Comparison of ENCODE assay signal across 8 cellular contexts in the genomic region with DNA sequence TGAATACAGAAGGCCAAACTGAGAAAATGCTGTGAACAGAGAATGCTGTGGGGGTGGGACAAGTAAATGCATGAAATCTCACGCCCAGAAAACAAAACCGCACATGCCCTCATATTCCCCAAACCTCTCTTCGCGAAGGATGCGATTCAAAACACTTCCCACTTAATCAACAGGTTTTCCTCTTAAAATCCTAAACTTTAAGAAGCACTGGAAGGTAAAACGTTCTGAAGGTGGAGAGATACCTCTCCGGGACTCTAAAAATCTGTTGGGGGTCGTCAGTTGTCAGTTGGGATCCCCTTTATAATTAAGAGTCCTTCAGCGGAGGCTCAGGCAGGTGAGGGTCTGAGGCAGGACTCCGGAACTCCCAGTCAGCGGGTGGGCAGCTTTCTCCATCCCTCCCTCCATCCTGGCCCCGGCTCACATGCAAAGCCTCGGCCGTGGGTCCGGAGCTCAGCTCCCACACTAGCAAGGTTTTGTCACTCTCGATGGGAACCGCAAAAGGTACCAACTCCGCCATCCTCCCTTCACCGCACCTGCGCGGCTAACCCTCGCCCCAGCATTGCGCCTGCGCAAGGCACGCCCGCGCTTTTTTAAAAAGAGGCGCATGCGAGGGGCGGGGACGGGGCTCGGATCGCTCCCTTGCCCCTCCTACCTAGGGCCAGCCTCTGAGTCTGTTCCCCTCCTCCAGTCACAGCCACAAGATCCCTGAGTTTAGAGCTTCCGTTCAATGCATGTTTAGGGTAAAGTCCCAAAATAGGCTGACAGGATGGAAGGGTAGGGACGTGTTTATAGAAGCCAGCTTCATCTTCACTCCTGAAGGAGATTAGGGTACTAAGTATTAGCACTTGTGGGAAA. TPM values are rescaled to one million over a fixed set of nuclear protein-coding genes. Genes with fewer than 3 reads are reported as not detected.
DNase-seq lines count a peak whose midpoint lies in the region; ATAC-seq and TF ChIP-seq lines count a peak whose summit lies in the region.

A gene with protein sequence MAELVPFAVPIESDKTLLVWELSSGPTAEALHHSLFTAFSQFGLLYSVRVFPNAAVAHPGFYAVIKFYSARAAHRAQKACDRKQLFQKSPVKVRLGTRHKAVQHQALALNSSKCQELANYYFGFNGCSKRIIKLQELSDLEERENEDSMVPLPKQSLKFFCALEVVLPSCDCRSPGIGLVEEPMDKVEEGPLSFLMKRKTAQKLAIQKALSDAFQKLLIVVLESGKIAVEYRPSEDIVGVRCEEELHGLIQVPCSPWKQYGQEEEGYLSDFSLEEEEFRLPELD (minus strand): TSS at position 563 of the 855 bp plus-strand sequence. CDS start 46 bp downstream, at position 517.

- peak; percentile 58 for ATAC-seq in HG03159 (IDR thresholded peaks at IDR 0.05; ENCODE audit: unreplicated experiment)
- ATAC-seq in left lobe of liver = peak; percentile 88
- ATAC-seq in GM18870 (IDR thresholded peaks at IDR 0.05; ENCODE audit: unreplicated experiment) = no peak

- TF ChIP-seq CTCF in GM10266 (IDR thresholded peaks at IDR 0.05; ENCODE audit: control insufficient read depth, insufficient read depth, low read depth, missing control alignments) = no peak

- DNase-seq in GM10266 (ENCODE audit: extremely low spot score) = peak; percentile 89
- peak; percentile 67 for DNase-seq in NCI-H345 treated with DMSO at 0.1 percent for 48 hours (lab: John Stamatoyannopoulos, UW; ENCODE audit: unreplicated experiment)
- DNase-seq in activated CD4-positive, CD25-positive, alpha-beta regulatory T cell treated with anti-CD3 and anti-CD28 coated beads, Interleukin-2, amount 50 U/mL, for 72 hours = peak; percentile 81
- peak; percentile 69 for DNase-seq in cerebellar cortex (ENCODE audit: low spot score)
- DNase-seq in left lobe of liver (ENCODE audit: low spot score) = peak; percentile 70
- peak; percentile 81 for DNase-seq in stimulated activated CD4-positive, alpha-beta T cell treated with anti-CD3 and anti-CD28 coated beads, Interleukin-4, amount 100 ng/mL, for 1 hour

RNA-seq across cellular contexts. Expression of the gene that starts here (rescaled TPM):
- not detected for total RNA-seq in left lobe of liver

Comparison
In these comparisons a context has a peak if more than half of its experiments do, and no peak if none do; other contexts are left out.
1. Peak in DNase-seq and ATAC-seq in left lobe of liver; RNA of the gene not detected or under 1 TPM.